ENCODE assay signal across 9 cellular contexts in genomic region chr3:44355634-44356033, GRCh38. TPM values are rescaled to one million over a fixed set of nuclear protein-coding genes. Genes with fewer than 3 reads are reported as not detected.
A peak's percentile ranks its signal among the peaks of the same experiment; 100 is the strongest.
DNase-seq lines count a peak whose midpoint lies in the region; ATAC-seq, FAIRE-seq and TF ChIP-seq lines count a peak whose summit lies in the region.
"Had no signal": no experiment of that assay in that cellular context is flagged by ENCODE, and none has a peak within 500 bp of the region (broad histone marks: within the 10 kb centered on the region; RNA-seq: fewer than 3 reads in every experiment).

No MANE protein-coding gene starts in this region.

- peak overlapping the region; percentile 55 to 59 for H3K27ac ChIP-seq in coronary artery
- H3K27ac ChIP-seq in pancreas = peak overlapping the region in 3 of 4 donors; percentile 17 to 70 (median 29)

- peaks cover 0 to 12% (median 10%) of the 10 kb centered on the region in 3 donors for H3K4me1 ChIP-seq in pancreas

- ATAC-seq in pancreas (peak; percentile 90 to 97 (median 94)), left colon (no peak)

- intact Hi-C loops in pancreas (cut with DNase I) = no loop called here
- intact Hi-C loops in left colon (cut with DNase I, micrococcal nuclease) = no loop called here

- DNase-seq in EH (ENCODE audit: low read depth) (peak; percentile 87), NCI-H345 (lab: John Stamatoyannopoulos, UW) (peak; percentile 36), coronary artery (ENCODE audit: low spot score) (no peak), pancreas (peak in 1 of 6 donors; percentile 22), NK-92 (lab: John Stamatoyannopoulos, UW; ENCODE audit: unreplicated experiment) (no peak), UCSD-AML1 (lab: John Stamatoyannopoulos, UW; ENCODE audit: unreplicated experiment) (no peak), left colon (no peak)
- DNase-seq in effector CD8-positive, alpha-beta T cell (lab: John Stamatoyannopoulos, UW) = no peak
- DNase-seq: NCI-H187 had no signal

- H3K9me3 ChIP-seq in pancreas = no peaks in the 10 kb centered on the region

- FAIRE-seq in pancreas (lab: Jason Lieb, UNC) = peak; percentile 17

- H3K4me3 ChIP-seq in coronary artery (no peak overlapping the region), pancreas (no peak overlapping the region)

- WGBS in pancreas, 2 donors = 12 to 13% methylated on average over 2 of the region's 2 CpGs

- no peaks in the 10 kb centered on the region for H3K27me3 ChIP-seq in pancreas

- H3K36me3 ChIP-seq in pancreas = peaks cover 0 to 11% (median 0%) of the 10 kb centered on the region in 3 donors

- TF ChIP-seq CTCF in coronary artery (IDR thresholded peaks at IDR 0.05) (no peak), pancreas (IDR thresholded peaks at IDR 0.05) (no peak)

RNA-seq across cellular contexts. Expression of gene TCAIM, which starts 17.1 kb away (rescaled TPM):
- 10 to 100 TPM in 4 of 6 donors, 1 to 10 TPM in 2; 7.0 to 15.4 (median 12.2) TPM for total RNA-seq in pancreas
- 1 to 10 TPM; 4.9 to 9.4 TPM for polyA plus RNA-seq in pancreas
- total RNA-seq in left colon = 10 to 100 TPM; 19.4 to 22.2 TPM

Comparison
In these comparisons a context has a peak if more than half of its experiments do, and no peak if none do; other contexts are left out.
1. DNase-seq: peak in EH (single experiment) and NCI-H345 (single experiment); none in coronary artery (single experiment), NK-92 (single experiment), UCSD-AML1 (single experiment), left colon (0 of 2) and effector CD8-positive, alpha-beta T cell (single experiment).